ENCODE assay signal across 16 cellular contexts in genomic region chr6:40950986-40951730, GRCh38.
DNase-seq lines count a peak whose midpoint lies in the region; ATAC-seq and TF ChIP-seq lines count a peak whose summit lies in the region.
"Had no signal": no experiment of that assay in that cellular context is flagged by ENCODE, and none has a peak within 500 bp of the region (broad histone marks: within the 10 kb centered on the region; RNA-seq: fewer than 3 reads in every experiment).

No MANE protein-coding gene starts in this region.

- POLR2A ChIA-PET in MCF 10A (lab: Yijun Ruan, JAX), result no interaction called here
- POLR2A ChIA-PET in CD8-positive, alpha-beta T cell (lab: Charles Lee), result no interaction called here

- H3K27me3 ChIP-seq in breast epithelium, result no peaks in the 10 kb centered on the region
- H3K27me3 ChIP-seq in CD8-positive, alpha-beta T cell (ENCODE audit: insufficient read depth, low read length), result no peaks in the 10 kb centered on the region

- no peak overlapping the region for H3K27ac ChIP-seq in breast epithelium
- no peak overlapping the region for H3K27ac ChIP-seq in CD8-positive, alpha-beta T cell (ENCODE audit: low read depth, low read length)
- H3K27ac ChIP-seq: left ventricle myocardium inferior, neutrophil, spleen, thoracic aorta had no signal

- H3K4me1 Mint-ChIP-seq in MCF 10A (ENCODE audit: insufficient read depth, unreplicated experiment), result peaks cover 26% of the 10 kb centered on the region
- H3K4me1 Mint-ChIP-seq in CD8-positive, alpha-beta T cell (ENCODE audit: low read depth), result no peaks in the 10 kb centered on the region

- no peaks in the 10 kb centered on the region for H3K36me3 Mint-ChIP-seq in MCF 10A (ENCODE audit: insufficient read depth, unreplicated experiment)
- H3K36me3 Mint-ChIP-seq in CD8-positive, alpha-beta T cell, result no peaks in the 10 kb centered on the region

- intact Hi-C loops in MCF 10A (cut with micrococcal nuclease) (no loop called here), breast epithelium (cut with DNase I; ENCODE audit: low total_unique reads) (no loop called here)
- intact Hi-C loops in CD8-positive, alpha-beta T cell (cut with DNase I, micrococcal nuclease), result no loop called here

- no peaks in the 10 kb centered on the region for H3K9me3 Mint-ChIP-seq in MCF 10A (ENCODE audit: unreplicated experiment)
- no peaks in the 10 kb centered on the region for H3K9me3 Mint-ChIP-seq in CD8-positive, alpha-beta T cell
- H3K9me3 Mint-ChIP-seq: activated T-helper 1 cell treated with anti-CD3 and anti-CD28 coated beads, Interleukin-12 subunit alpha, Interleukin-12 subunit beta, Interleukin-2, Interleukin-4 antibody, amounts not matched to agents 30 ng/mL and 10 ng/mL and 1 ng/mL, durations not matched to agents 14 hours and 24 hours and 36 hours had no signal

- no peak for TF ChIP-seq CTCF in MCF 10A (IDR thresholded peaks at IDR 0.05; ENCODE audit: unreplicated experiment)
- TF ChIP-seq CTCF in breast epithelium (IDR thresholded peaks at IDR 0.05), result no peak
- TF ChIP-seq CTCF in CD8-positive, alpha-beta T cell (IDR thresholded peaks at IDR 0.05), result no peak

- H3K9me3 ChIP-seq in breast epithelium, result no peaks in the 10 kb centered on the region
- no peaks in the 10 kb centered on the region for H3K9me3 ChIP-seq in CD8-positive, alpha-beta T cell (ENCODE audit: low read length)
- H3K9me3 ChIP-seq: left ventricle myocardium inferior, neutrophil, spleen, thoracic aorta had no signal

- BruUV-seq in MCF 10A (replicated peaks; lab: Mats Ljungman, UMichigan), result no TSS peak

- no peak overlapping the region for H3K4me3 Mint-ChIP-seq in MCF 10A (ENCODE audit: unreplicated experiment)
- H3K4me3 Mint-ChIP-seq in CD8-positive, alpha-beta T cell, result no peak overlapping the region
- H3K4me3 Mint-ChIP-seq: activated T-helper 1 cell treated with anti-CD3 and anti-CD28 coated beads, Interleukin-12 subunit alpha, Interleukin-12 subunit beta, Interleukin-2, Interleukin-4 antibody, amounts not matched to agents 30 ng/mL and 10 ng/mL and 1 ng/mL, durations not matched to agents 14 hours and 24 hours and 36 hours had no signal

- no peaks in the 10 kb centered on the region for H3K27me3 Mint-ChIP-seq in MCF 10A (ENCODE audit: insufficient read depth, unreplicated experiment)
- H3K27me3 Mint-ChIP-seq in CD8-positive, alpha-beta T cell (ENCODE audit: low read depth), result peaks cover 32% of the 10 kb centered on the region

- CTCF ChIA-PET in MCF 10A (lab: Yijun Ruan, JAX), result interaction anchor here (0.5 to 1.1 kb wide), 5 partner anchors 71 to 399 kb away, joined by 3 to 5 read pairs (median 4); no protein-coding TSS in a partner anchor
- CTCF ChIA-PET in CD8-positive, alpha-beta T cell (lab: Charles Lee), result no interaction called here

- ATAC-seq in SK-N-SH treated with all-trans-retinoic acid at 6 μM for 48 hours, result peak; percentile 50
- ATAC-seq in CD8-positive, alpha-beta T cell, result no peak

- H3K4me3 ChIP-seq in breast epithelium, result no peak overlapping the region
- H3K4me3 ChIP-seq in CD8-positive, alpha-beta T cell (ENCODE audit: low read depth, low read length), result no peak overlapping the region
- H3K4me3 ChIP-seq: left ventricle myocardium inferior, spleen, thoracic aorta had no signal

- no peaks in the 10 kb centered on the region for H3K36me3 ChIP-seq in breast epithelium
- H3K36me3 ChIP-seq in CD8-positive, alpha-beta T cell (ENCODE audit: insufficient read depth, low read length), result no peaks in the 10 kb centered on the region
- H3K36me3 ChIP-seq: left ventricle myocardium inferior, neutrophil, spleen, thoracic aorta had no signal

- H3K27ac Mint-ChIP-seq in MCF 10A (ENCODE audit: low read depth, unreplicated experiment), result peak overlapping the region; percentile 75
- H3K27ac Mint-ChIP-seq in CD8-positive, alpha-beta T cell, result no peak overlapping the region
- H3K27ac Mint-ChIP-seq: activated T-helper 1 cell treated with anti-CD3 and anti-CD28 coated beads, Interleukin-12 subunit alpha, Interleukin-12 subunit beta, Interleukin-2, Interleukin-4 antibody, amounts not matched to agents 30 ng/mL and 10 ng/mL and 1 ng/mL, durations not matched to agents 14 hours and 24 hours and 36 hours had no signal

- H3K4me1 ChIP-seq in breast epithelium, result no peaks in the 10 kb centered on the region
- H3K4me1 ChIP-seq in CD8-positive, alpha-beta T cell (ENCODE audit: insufficient read depth, low read length), result no peaks in the 10 kb centered on the region
- H3K4me1 ChIP-seq: left ventricle myocardium inferior, spleen had no signal

- no peak for DNase-seq in MCF 10A (ENCODE audit: unreplicated experiment)
- no peak for DNase-seq in breast epithelium (ENCODE audit: low spot score in 2 of 2)
- DNase-seq in glomerular visceral epithelial cell (ENCODE audit: extremely low spot score), result peak; percentile 86
- DNase-seq in HPDE6-E6E7 (ENCODE audit: extremely low spot score), result no peak
- no peak for DNase-seq in CD8-positive, alpha-beta T cell
- DNase-seq in middle frontal gyrus (ENCODE audit: extremely low spot score, low spot score), result no peak
- no peak for DNase-seq in SK-N-DZ (ENCODE audit: low spot score)
- DNase-seq: activated CD4-positive, alpha-beta T cell treated with anti-CD3 and anti-CD28 coated beads, Interleukin-2, amount 50 U/mL, for 1 hour; aorta; effector CD8-positive, alpha-beta T cell; left ventricle myocardium inferior; spleen had no signal

- no peak for TF ChIP-seq POLR2A in breast epithelium (IDR thresholded peaks at IDR 0.05)

TF ChIP-seq in SK-N-SH treated with all-trans-retinoic acid at 6 μM for 48 hours, 23 proteins besides CTCF, POLR2A, EP300 and RAD21:
- TF ChIP-seq ZFP30 (CRISPR knock-in tag; IDR thresholded peaks at IDR 0.05) (no peak), CREB5 (CRISPR knock-in tag; IDR thresholded peaks at IDR 0.05; ENCODE audit: low read depth) (no peak), ISL1 (CRISPR knock-in tag; IDR thresholded peaks at IDR 0.05) (no peak), ZNF8 (CRISPR knock-in tag; IDR thresholded peaks at IDR 0.05) (no peak), CSDC2 (CRISPR knock-in tag; IDR thresholded peaks at IDR 0.05) (no peak), PPARA (CRISPR knock-in tag; IDR thresholded peaks at IDR 0.05; ENCODE audit: borderline replicate concordance) (no peak), TSHZ2 (CRISPR knock-in tag; IDR thresholded peaks at IDR 0.05) (no peak), BACH2 (CRISPR knock-in tag; IDR thresholded peaks at IDR 0.05; ENCODE audit: borderline replicate concordance) (no peak), GLIS3 (CRISPR knock-in tag; IDR thresholded peaks at IDR 0.05) (no peak), ZNF565 (CRISPR knock-in tag; conservative IDR thresholded peaks at IDR 0.05; ENCODE audit: low read depth) (no peak), CSRNP3 (CRISPR knock-in tag; IDR thresholded peaks at IDR 0.05) (no peak), ZNF70 (CRISPR knock-in tag; IDR thresholded peaks at IDR 0.05) (no peak)
